In genomic region chr20:45235995-45236394, GRCh38 we compare ENCODE assay signal across 11 cellular contexts. TPM values are rescaled to one million over a fixed set of nuclear protein-coding genes. Genes with fewer than 3 reads are reported as not detected.
A peak's percentile ranks its signal among the peaks of the same experiment; 100 is the strongest.
DNase-seq lines count a peak whose midpoint lies in the region; ATAC-seq and TF ChIP-seq lines count a peak whose summit lies in the region.
"Had no signal": no experiment of that assay in that cellular context is flagged by ENCODE, and none has a peak within 500 bp of the region (broad histone marks: within the 10 kb centered on the region; RNA-seq: fewer than 3 reads in every experiment).

No MANE protein-coding gene starts in this region.

- H3K27me3 ChIP-seq in H7 (ENCODE audit: control insufficient read depth, insufficient read depth, low read length) (no peaks in the 10 kb centered on the region), vagina (no peaks in the 10 kb centered on the region)

- intact Hi-C loops in vagina (cut with DNase I): no loop called here

- H3K4me3 ChIP-seq in H7 (ENCODE audit: insufficient read depth, low read depth, low read length) (no peak overlapping the region), astrocyte of the spinal cord (ENCODE audit: low read depth, low read length) (no peak overlapping the region), vagina (no peak overlapping the region)

- no peak overlapping the region for H3K27ac ChIP-seq in vagina

- H3K9me3 ChIP-seq in vagina: no peaks in the 10 kb centered on the region

- ATAC-seq in GM21786 (IDR thresholded peaks at IDR 0.05; ENCODE audit: unreplicated experiment) (no peak), HG03442 (IDR thresholded peaks at IDR 0.05; ENCODE audit: unreplicated experiment) (no peak), HG02870 (IDR thresholded peaks at IDR 0.05; ENCODE audit: unreplicated experiment) (no peak)

- in situ Hi-C loops in astrocyte of the spinal cord (cut with HindIII; ENCODE audit: low sequenced_read_pairs): no loop called here

- no peak for TF ChIP-seq POLR2A in vagina (IDR thresholded peaks at IDR 0.05)

- peak; percentile 35 for TF ChIP-seq CTCF in AG09319 (IDR thresholded peaks at IDR 0.05; ENCODE audit: low read depth, low read length)
- TF ChIP-seq CTCF in astrocyte of the spinal cord (IDR thresholded peaks at IDR 0.05; ENCODE audit: low read depth, low read length): peak; percentile 40
- TF ChIP-seq CTCF in vagina (IDR thresholded peaks at IDR 0.05): peak in 1 of 3 experiments; percentile 5

- no peaks in the 10 kb centered on the region for H3K4me1 ChIP-seq in vagina

- no peaks in the 10 kb centered on the region for H3K36me3 ChIP-seq in H7 (replicated peaks; ENCODE audit: control insufficient read depth, insufficient read depth, low read length)
- no peaks in the 10 kb centered on the region for H3K36me3 ChIP-seq in vagina

- DNase-seq in AG09319 (ENCODE audit: extremely low read depth, low read depth) (no peak), H7 (peak; percentile 54), astrocyte of the spinal cord (ENCODE audit: low read depth, low spot score) (no peak), kidney glomerular epithelial cell (lab: John Stamatoyannopoulos, UW) (peak; percentile 2), vagina (ENCODE audit: extremely low spot score in 2 of 2) (no peak)
- DNase-seq: activated CD4-positive, alpha-beta T cell treated with anti-CD3 and anti-CD28 coated beads for 4 hours had no signal

RNA-seq across cellular contexts. Expression of gene SEMG2, which starts 14.8 kb away (rescaled TPM):
- total RNA-seq in H7 (2014; rRNA removed; shearing (Covaris generic)): not detected in 2 replicates
- total RNA-seq in vagina: not detected
- total RNA-seq: astrocyte, RPMI7951 had no signal

RNA-seq across cellular contexts. Expression of gene SLPI, which starts 18.4 kb away (rescaled TPM):
- not detected in 2 replicates for total RNA-seq in H7 (2014; rRNA removed; shearing (Covaris generic))
- total RNA-seq in vagina: 431 TPM
- total RNA-seq: RPMI7951 had no signal

RNA-seq across cellular contexts. Expression of gene SEMG1, which starts 29.2 kb away (rescaled TPM):
- total RNA-seq in H7 (2014; rRNA removed; shearing (Covaris generic)): 0.31 and 0.81 TPM in 2 replicates
- total RNA-seq in vagina: not detected
- total RNA-seq: astrocyte, RPMI7951 had no signal

Comparison
In these comparisons a context has a peak if more than half of its experiments do, and no peak if none do; other contexts are left out.
1. DNase-seq: peak in H7 (single experiment) and kidney glomerular epithelial cell (single experiment); none in AG09319 (single experiment), astrocyte of the spinal cord (single experiment) and vagina (0 of 2).
2. RNA of gene SLPI, which starts 18.4 kb away (total RNA-seq): 431 TPM in vagina (single experiment); not detected in H7; every median in the first group is over 100 times any median in the second.